1 cellular context compared by ENCODE assay signal in the genomic region with DNA sequence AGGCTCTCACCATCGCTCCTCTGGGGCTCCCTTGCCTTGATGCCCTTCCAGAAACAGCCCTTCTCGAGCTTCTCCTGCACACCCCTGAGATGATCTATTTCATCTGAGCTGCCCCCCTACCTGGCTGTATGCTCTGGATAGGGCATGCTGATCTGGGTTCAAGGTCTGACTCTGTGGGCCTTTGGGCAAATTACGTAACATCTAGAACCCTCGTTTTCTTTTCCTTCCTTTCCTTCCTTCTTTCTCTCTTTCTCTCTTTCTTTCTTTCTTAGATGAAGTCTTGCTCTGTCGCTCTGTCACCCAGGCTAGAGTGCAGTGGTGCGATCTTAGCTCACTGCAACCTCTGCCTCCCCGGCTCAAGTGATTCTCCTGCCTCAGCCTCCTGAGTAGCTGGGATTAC.
TF ChIP-seq lines count a peak whose summit lies in the region.

No MANE protein-coding gene starts in this region.

TF ChIP-seq in A549, 52 proteins besides CTCF, POLR2A, EP300 and RAD21 (continued from another document):
- peak; percentile 42 to 77; a peak in 3 of 4 replicates for TF ChIP-seq CEBPB (IDR thresholded peaks at IDR 0.05)
